ENCODE assay signal across 30 cellular contexts in the genomic region with DNA sequence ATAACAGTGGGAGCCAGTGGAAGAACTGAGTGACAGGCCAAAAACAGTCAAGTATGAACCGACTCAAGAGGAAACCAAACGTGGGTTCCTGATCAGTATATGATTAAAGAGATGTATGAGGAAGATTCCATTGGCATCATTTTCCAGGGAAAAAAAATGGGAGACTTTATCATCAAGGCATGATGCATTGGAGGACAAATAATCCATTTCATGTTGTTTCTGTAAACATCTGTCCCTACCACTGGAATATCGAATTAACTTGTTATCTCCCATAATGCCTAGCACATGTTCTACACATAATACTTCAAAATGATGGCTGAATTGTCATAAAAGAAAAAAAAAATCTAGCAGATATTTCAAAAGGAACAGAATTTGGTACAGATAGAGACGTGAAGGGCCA. TPM values are rescaled to one million over a fixed set of nuclear protein-coding genes. Genes with fewer than 3 reads are reported as not detected.
DNase-seq lines count a peak whose midpoint lies in the region; ATAC-seq, FAIRE-seq and TF ChIP-seq lines count a peak whose summit lies in the region.
"Had no signal": no experiment of that assay in that cellular context is flagged by ENCODE, and none has a peak within 500 bp of the region (broad histone marks: within the 10 kb centered on the region; RNA-seq: fewer than 3 reads in every experiment).

No MANE protein-coding gene starts in this region.

- TF ChIP-seq POLR2A in H54 (IDR thresholded peaks at IDR 0.05; ENCODE audit: low read depth, low read length): no peak

- H3K27ac Mint-ChIP-seq in activated naive CD8-positive, alpha-beta T cell: peak overlapping the region; percentile 82
- no peak overlapping the region for H3K27ac Mint-ChIP-seq in activated naive CD8-positive, alpha-beta T cell treated with anti-CD3 and anti-CD28 coated beads for 36 hours
- H3K27ac Mint-ChIP-seq in brain: peak overlapping the region in 3 of 5 experiments; percentile 36 to 93 (median 84)
- H3K27ac Mint-ChIP-seq: activated T-helper 1 cell treated with anti-CD3 and anti-CD28 coated beads, Interleukin-12 subunit alpha, Interleukin-12 subunit beta, Interleukin-2, Interleukin-4 antibody, amounts not matched to agents 30 ng/mL and 10 ng/mL and 1 ng/mL, durations not matched to agents 14 hours and 24 hours and 36 hours; CD14-positive monocyte; neural progenitor cell; stimulated activated naive B cell treated with anti-CD40 and anti-IgM and Interleukin-4, amounts not matched to agents 10 μg/mL and 1 μg/mL and 100 μg/mL, for 72 hours had no signal

- H2AFZ ChIP-seq in trophoblast cell (ENCODE audit: insufficient read depth, low read length, poor library complexity): no peak overlapping the region
- H2AFZ ChIP-seq: neural progenitor cell, parathyroid adenoma had no signal

- peak overlapping the region; percentile 55 for H3K4ac ChIP-seq in trophoblast cell (ENCODE audit: low read depth, low read length)

- no peak overlapping the region for H3K9ac ChIP-seq in trophoblast cell (ENCODE audit: low read length)
- H3K9ac ChIP-seq: neural progenitor cell, parathyroid adenoma had no signal

- H3K27me3 ChIP-seq in trophoblast cell (ENCODE audit: insufficient read depth, low read length): no peaks in the 10 kb centered on the region
- H3K27me3 ChIP-seq: body of pancreas, neural progenitor cell, vagina had no signal

- H2BK12ac ChIP-seq in trophoblast cell (ENCODE audit: low read length): no peak overlapping the region

- no peak overlapping the region for H3K4me3 Mint-ChIP-seq in activated naive CD8-positive, alpha-beta T cell
- H3K4me3 Mint-ChIP-seq in activated naive CD8-positive, alpha-beta T cell treated with anti-CD3 and anti-CD28 coated beads for 36 hours: no peak overlapping the region
- no peak overlapping the region for H3K4me3 Mint-ChIP-seq in brain
- H3K4me3 Mint-ChIP-seq: activated T-helper 1 cell treated with anti-CD3 and anti-CD28 coated beads, Interleukin-12 subunit alpha, Interleukin-12 subunit beta, Interleukin-2, Interleukin-4 antibody, amounts not matched to agents 30 ng/mL and 10 ng/mL and 1 ng/mL, durations not matched to agents 14 hours and 24 hours and 36 hours; CD14-positive monocyte; neural progenitor cell; stimulated activated naive B cell treated with anti-CD40 and anti-IgM and Interleukin-4, amounts not matched to agents 10 μg/mL and 1 μg/mL and 100 μg/mL, for 72 hours had no signal

- FAIRE-seq in H54 (lab: Jason Lieb, UNC): peak; percentile 60
- FAIRE-seq: colon, GM12878 had no signal

- DNase-seq in activated naive CD8-positive, alpha-beta T cell treated with anti-CD3 and anti-CD28 coated beads for 36 hours: no peak
- DNase-seq in H54 (ENCODE audit: insufficient read length, low spot score) (no peak), trophoblast cell (no peak), anterior cingulate cortex (lab: John Stamatoyannopoulos, UW) (no peak), posterior cingulate gyrus (no peak)
- DNase-seq: body of pancreas; effector CD4-positive, alpha-beta T cell; EL; HCEC 1CT; NCI-H1436; NCI-H2107; NCI-H446; NCI-H774; stimulated activated CD4-positive, alpha-beta T cell treated with anti-CD3 and anti-CD28 coated beads, Interleukin-4, amount 100 ng/mL, for 4 hours; stimulated activated naive B cell treated with anti-CD40 and anti-IgM and Interleukin-4, amounts not matched to agents 10 μg/mL and 1 μg/mL and 100 μg/mL, for 72 hours had no signal

- H2AK5ac ChIP-seq in trophoblast cell (ENCODE audit: low read length): no peak overlapping the region

- no peak for TF ChIP-seq CTCF in brain (conservative IDR thresholded peaks at IDR 0.05)

- H3K9me3 Mint-ChIP-seq in activated naive CD8-positive, alpha-beta T cell (ENCODE audit: low read depth): no peaks in the 10 kb centered on the region
- no peaks in the 10 kb centered on the region for H3K9me3 Mint-ChIP-seq in activated naive CD8-positive, alpha-beta T cell treated with anti-CD3 and anti-CD28 coated beads for 36 hours
- H3K9me3 Mint-ChIP-seq in brain: no peaks in the 10 kb centered on the region
- H3K9me3 Mint-ChIP-seq: activated T-helper 1 cell treated with anti-CD3 and anti-CD28 coated beads, Interleukin-12 subunit alpha, Interleukin-12 subunit beta, Interleukin-2, Interleukin-4 antibody, amounts not matched to agents 30 ng/mL and 10 ng/mL and 1 ng/mL, durations not matched to agents 14 hours and 24 hours and 36 hours; CD14-positive monocyte; neural progenitor cell; stimulated activated naive B cell treated with anti-CD40 and anti-IgM and Interleukin-4, amounts not matched to agents 10 μg/mL and 1 μg/mL and 100 μg/mL, for 72 hours had no signal

- H3K14ac ChIP-seq in trophoblast cell (ENCODE audit: low read length): no peak overlapping the region

- H3K36me3 ChIP-seq in trophoblast cell (ENCODE audit: control insufficient read depth in 1 of 2, insufficient read depth in 2 of 2, low read length in 2 of 2): no peaks in the 10 kb centered on the region
- H3K36me3 ChIP-seq: neural progenitor cell, thoracic aorta, vagina had no signal

- peaks cover 90% of the 10 kb centered on the region for H3K4me1 Mint-ChIP-seq in activated naive CD8-positive, alpha-beta T cell (ENCODE audit: low read depth)
- peaks cover 77% of the 10 kb centered on the region for H3K4me1 Mint-ChIP-seq in activated naive CD8-positive, alpha-beta T cell treated with anti-CD3 and anti-CD28 coated beads for 36 hours
- peaks cover 89% of the 10 kb centered on the region for H3K4me1 Mint-ChIP-seq in brain
- H3K4me1 Mint-ChIP-seq: neural progenitor cell had no signal

- H3K27me3 Mint-ChIP-seq in activated naive CD8-positive, alpha-beta T cell: no peaks in the 10 kb centered on the region
- no peaks in the 10 kb centered on the region for H3K27me3 Mint-ChIP-seq in activated naive CD8-positive, alpha-beta T cell treated with anti-CD3 and anti-CD28 coated beads for 36 hours
- peaks cover 4% of the 10 kb centered on the region for H3K27me3 Mint-ChIP-seq in brain
- H3K27me3 Mint-ChIP-seq: stimulated activated naive B cell treated with anti-CD40 and anti-IgM and Interleukin-4, amounts not matched to agents 10 μg/mL and 1 μg/mL and 100 μg/mL, for 72 hours had no signal

- H3K4me2 ChIP-seq in trophoblast cell (ENCODE audit: low read length): no peak overlapping the region
- H3K4me2 ChIP-seq: neural progenitor cell had no signal

- no peaks in the 10 kb centered on the region for H3K9me3 ChIP-seq in trophoblast cell (ENCODE audit: insufficient read depth, low read depth, low read length)
- H3K9me3 ChIP-seq: body of pancreas, thoracic aorta, vagina had no signal

- no peak overlapping the region for H2BK5ac ChIP-seq in trophoblast cell (ENCODE audit: low read depth, low read length, poor library complexity)

- H3K79me1 ChIP-seq in trophoblast cell (ENCODE audit: low read length): no peaks in the 10 kb centered on the region

- H2BK120ac ChIP-seq in trophoblast cell (ENCODE audit: insufficient read depth, low read length, poor library complexity): no peak overlapping the region

- no peak overlapping the region for H4K8ac ChIP-seq in trophoblast cell (ENCODE audit: low read depth, low read length)

- WGBS in trophoblast cell (ENCODE audit: extremely low coverage, insufficient coverage, insufficient read length): no CpG with 5 or more reads among the region's 4 CpGs

- no peak overlapping the region for H4K91ac ChIP-seq in trophoblast cell (ENCODE audit: low read depth, low read length)

- no peak overlapping the region for H3K27ac ChIP-seq in trophoblast cell (ENCODE audit: low read depth, low read length)
- H3K27ac ChIP-seq: body of pancreas, epithelial cell of prostate, HL-60, neural progenitor cell, parathyroid adenoma, thoracic aorta, vagina had no signal

- H3K4me1 ChIP-seq in trophoblast cell (ENCODE audit: control insufficient read depth in 1 of 2, insufficient read depth in 2 of 2, low read length in 2 of 2): no peaks in the 10 kb centered on the region
- H3K4me1 ChIP-seq: neural progenitor cell had no signal

- peaks cover 9% of the 10 kb centered on the region for H3K36me3 Mint-ChIP-seq in activated naive CD8-positive, alpha-beta T cell
- H3K36me3 Mint-ChIP-seq in activated naive CD8-positive, alpha-beta T cell treated with anti-CD3 and anti-CD28 coated beads for 36 hours: peaks cover 27% of the 10 kb centered on the region
- H3K36me3 Mint-ChIP-seq in brain: peaks cover 43% of the 10 kb centered on the region

- no peak overlapping the region for H3K4me3 ChIP-seq in trophoblast cell (ENCODE audit: low read depth, low read length)
- H3K4me3 ChIP-seq: body of pancreas, GM12878, lung, neural progenitor cell, thoracic aorta, vagina had no signal

- H4K12ac ChIP-seq in trophoblast cell (ENCODE audit: low read depth, low read length): no peak overlapping the region

- H3K79me2 ChIP-seq in trophoblast cell (ENCODE audit: control insufficient read depth, insufficient read depth, low read length, poor library complexity): peaks cover 3% of the 10 kb centered on the region

- intact Hi-C loops in posterior cingulate gyrus (cut with DNase I): no loop called here

- no peak overlapping the region for H3K18ac ChIP-seq in trophoblast cell (ENCODE audit: low read length)

- no peak overlapping the region for H3K23ac ChIP-seq in trophoblast cell (ENCODE audit: low read length)

- no peak for ATAC-seq in HG03108 (IDR thresholded peaks at IDR 0.05; ENCODE audit: unreplicated experiment)
- ATAC-seq: body of pancreas; GM12878; sciatic nerve; stimulated activated naive B cell treated with anti-CD40 and anti-IgM and Interleukin-4, amounts not matched to agents 10 μg/mL and 1 μg/mL and 100 μg/mL, for 72 hours had no signal

RNA-seq across cellular contexts. Expression of gene FOXJ3, which starts 13.3 kb away (rescaled TPM):
- 10 to 100 TPM; 43.7 to 47.2 TPM for total RNA-seq in activated naive CD8-positive, alpha-beta T cell treated with anti-CD3 and anti-CD28 coated beads for 36 hours
- 44.2 TPM for polyA plus RNA-seq in brain (ENCODE audit: insufficient read depth, low read depth, low replicate concordance)
- 30.7 and 33.3 TPM in 2 replicates for polyA plus RNA-seq in trophoblast cell (2013)

RNA-seq across cellular contexts. Expression of gene RIMKLA, which starts 58.9 kb away (rescaled TPM):
- 1 to 10 TPM; 6.3 to 8.1 TPM for total RNA-seq in activated naive CD8-positive, alpha-beta T cell treated with anti-CD3 and anti-CD28 coated beads for 36 hours
- 29.9 TPM for polyA plus RNA-seq in brain (ENCODE audit: insufficient read depth, low read depth, low replicate concordance)
- polyA plus RNA-seq in trophoblast cell (2013): 0.08 and 0.12 TPM in 2 replicates
- polyA plus RNA-seq: CD14-positive monocyte had no signal
